In the genomic region with DNA sequence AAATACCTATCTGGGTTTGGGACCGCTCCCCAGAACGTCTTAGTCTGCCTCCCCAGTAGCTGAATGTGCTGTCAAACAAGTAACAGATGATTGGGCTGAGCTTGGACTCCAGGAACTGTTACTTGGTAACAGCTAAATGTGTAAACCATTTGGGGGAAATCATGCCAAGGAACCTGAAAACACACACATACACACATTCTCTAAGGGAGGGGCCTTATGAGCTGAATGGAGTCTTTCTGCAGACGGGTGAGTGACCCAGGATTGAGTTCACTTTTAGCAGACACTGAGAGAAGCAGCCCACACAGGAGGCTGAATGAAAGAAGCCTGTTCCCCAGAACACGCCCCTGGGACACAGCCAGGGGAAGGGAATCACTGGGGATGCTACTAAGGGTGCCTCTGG, we compare ENCODE assay signal across 1 cellular context.
TF ChIP-seq lines count a peak whose summit lies in the region.

No MANE protein-coding gene starts in this region.

TF ChIP-seq in GM12878, 131 proteins besides CTCF, POLR2A, EP300 and RAD21:
- TF ChIP-seq ZZZ3 (IDR thresholded peaks at IDR 0.05; ENCODE audit: control insufficient read depth, insufficient read length, low read depth), result no peak
